ENCODE assay signal across 29 cellular contexts in the genomic region with DNA sequence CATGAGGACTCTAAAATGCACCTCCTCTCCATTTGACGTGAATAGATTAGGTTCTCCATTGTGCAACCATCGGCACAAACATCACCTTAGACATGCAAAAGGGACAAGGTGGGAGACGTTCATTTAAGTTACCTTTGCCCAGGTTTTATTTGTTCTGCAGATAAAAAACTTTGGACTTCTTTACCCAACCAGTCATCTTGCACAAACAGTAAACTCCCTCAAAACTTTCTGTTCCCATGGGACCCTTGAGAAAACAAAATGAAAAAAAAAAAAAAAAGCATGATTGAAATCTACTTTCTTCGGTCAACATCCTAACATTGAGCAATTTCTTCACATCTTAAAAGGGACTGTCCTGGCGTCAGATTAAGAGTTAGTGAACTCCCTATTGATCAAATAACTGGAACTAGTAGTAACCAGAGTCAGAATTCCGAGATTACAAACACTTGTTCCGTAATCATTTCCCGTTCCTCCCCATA. TPM values are rescaled to one million over a fixed set of nuclear protein-coding genes. Genes with fewer than 3 reads are reported as not detected.
"Had no signal": no experiment of that assay in that cellular context is flagged by ENCODE, and none has a peak within 500 bp of the region (broad histone marks: within the 10 kb centered on the region; RNA-seq: fewer than 3 reads in every experiment).

No MANE protein-coding gene starts in this region.

- H3K27ac ChIP-seq: ascending aorta, brain microvascular endothelial cell, coronary artery, dorsolateral prefrontal cortex, VCaP had no signal

- H3K4me1 ChIP-seq: ascending aorta had no signal

- H3K27me3 ChIP-seq: ascending aorta, brain microvascular endothelial cell had no signal

- ATAC-seq: activated naive CD4-positive, alpha-beta T cell treated with anti-CD3 and anti-CD28 coated beads, Interleukin-2, amount 50 U/mL, for 72 hours; activated T-cell treated with anti-CD3 and anti-CD28 coated beads, Interleukin-2, amount 50 U/mL, for 72 hours; esophagus mucosa; WTC11 had no signal

- DNase-seq: activated CD4-positive, alpha-beta memory T cell treated with anti-CD3 and anti-CD28 coated beads, Interleukin-2, amount 10 ng/mL, durations not matched to agents 7 days and 5 days; activated CD4-positive, alpha-beta T cell treated with anti-CD3 and anti-CD28 coated beads for 1 hour; activated CD4-positive, alpha-beta T cell treated with anti-CD3 and anti-CD28 coated beads for 4 hours; activated CD4-positive, alpha-beta T cell treated with anti-CD3 and anti-CD28 coated beads, Interleukin-2, amount 10 ng/mL, durations not matched to agents 7 days and 5 days; activated CD4-positive, alpha-beta T cell treated with anti-CD3 and anti-CD28 coated beads, Interleukin-2, amount 50 U/mL, for 4 hours; activated CD8-positive, alpha-beta memory T cell treated with anti-CD3 and anti-CD28 coated beads, Interleukin-2, amount 50 U/mL, for 48 hours; activated gamma-delta T cell; activated naive CD4-positive, alpha-beta T cell; activated naive CD4-positive, alpha-beta T cell treated with anti-CD3 and anti-CD28 coated beads, Interleukin-2, amount 10 ng/mL, durations not matched to agents 7 days and 5 days; activated naive CD8-positive, alpha-beta T cell treated with anti-CD3 and anti-CD28 coated beads, Interleukin-2, amount 10 ng/mL, durations not matched to agents 7 days and 5 days; activated T-cell treated with anti-CD3 and anti-CD28 coated beads for 4 hours; activated T-cell treated with anti-CD3 and anti-CD28 coated beads, Interleukin-2, amount 50 U/mL, for 24 hours; activated T-cell treated with anti-CD3 and anti-CD28 coated beads, Interleukin-2, amount 50 U/mL, for 72 hours; brain microvascular endothelial cell; dorsolateral prefrontal cortex; effector memory CD4-positive, alpha-beta T cell; endodermal cell; foreskin fibroblast; head of caudate nucleus; T-helper 2 cell had no signal

- H3K9me3 ChIP-seq: ascending aorta had no signal

- H3K36me3 ChIP-seq: ascending aorta, brain microvascular endothelial cell had no signal

- FAIRE-seq: bronchial epithelial cell, frontal cortex had no signal

- H3K4me3 ChIP-seq: ascending aorta, coronary artery, dorsolateral prefrontal cortex had no signal

RNA-seq across cellular contexts. Expression of a gene that starts 31.4 kb away (rescaled TPM):
- total RNA-seq: activated naive CD8-positive, alpha-beta T cell treated with anti-CD3 and anti-CD28 coated beads, Interleukin-2, amount 10 ng/mL, durations not matched to agents 7 days and 5 days; T-helper 1 cell treated with Interleukin-12 subunit alpha and Interleukin-12 subunit beta and Interleukin-4 antibody, amounts not matched to agents 30 ng/mL and 1 ng/mL, for 36 hours had no signal
